8 cellular contexts compared by ENCODE assay signal in genomic region chr10:102419561-102420442, GRCh38. TPM values are rescaled to one million over a fixed set of nuclear protein-coding genes. Genes with fewer than 3 reads are reported as not detected.
DNase-seq lines count a peak whose midpoint lies in the region; ATAC-seq, FAIRE-seq and TF ChIP-seq lines count a peak whose summit lies in the region.

No MANE protein-coding gene starts in this region.

- H3K4me3 Mint-ChIP-seq in activated CD8-positive, alpha-beta T cell treated with anti-CD3 and anti-CD28 coated beads, Interleukin-2, amount 10 ng/mL, durations not matched to agents 7 days and 5 days, result peak overlapping the region; percentile 94

- peaks cover 32% of the 10 kb centered on the region for H3K23me2 ChIP-seq in H1 (ENCODE audit: low read depth, low read length)

- H3K36me3 Mint-ChIP-seq in activated CD8-positive, alpha-beta T cell treated with anti-CD3 and anti-CD28 coated beads, Interleukin-2, amount 10 ng/mL, durations not matched to agents 7 days and 5 days (ENCODE audit: low read depth), result peaks cover 12% of the 10 kb centered on the region

- TF ChIP-seq POLR2A in H1 (IDR thresholded peaks at IDR 0.05; ENCODE audit: control extremely low read depth in 1 of 2, low read depth in 2 of 2, low read length in 2 of 2) (no peak), stomach (IDR thresholded peaks at IDR 0.05) (no peak)

- peaks cover 42% of the 10 kb centered on the region for H3K4me1 Mint-ChIP-seq in activated CD8-positive, alpha-beta T cell treated with anti-CD3 and anti-CD28 coated beads, Interleukin-2, amount 10 ng/mL, durations not matched to agents 7 days and 5 days (ENCODE audit: low read depth)

- peak overlapping the region; percentile 81; the same call in 1 of the 2 replicates for H2BK5ac ChIP-seq in H1 (ENCODE audit: low read depth, low read length)

- peak overlapping the region; percentile 88 to 100 for H3K4me2 ChIP-seq in H1 (ENCODE audit: insufficient read depth in 1 of 2, low read depth in 2 of 2, low read length in 2 of 2)

- no peak overlapping the region for H4K5ac ChIP-seq in H1 (ENCODE audit: insufficient read length, low read depth, low read length)

- no peak overlapping the region for H2BK20ac ChIP-seq in H1 (ENCODE audit: low read length)

- peak overlapping the region; percentile 77 for H2AFZ ChIP-seq in H1 (ENCODE audit: low read length)

- no peak overlapping the region for H3K27ac ChIP-seq in H1 (ENCODE audit: low read depth, low read length)
- peak overlapping the region; percentile 93 to 98 (median 94) for H3K27ac ChIP-seq in stomach

- POLR2A ChIA-PET in activated CD8-positive, alpha-beta T cell treated with anti-CD3 and anti-CD28 coated beads, Interleukin-2, amount 10 ng/mL, durations not matched to agents 7 days and 5 days (lab: Charles Lee), result interaction anchor here (0.8 to 5.6 kb wide), 7 partner anchors 8 to 174 kb away, joined by 3 to 75 read pairs (median 5); partner anchors contain the start of genes C10orf95, CUEDC2, GBF1 and NFKB2
- POLR2A ChIA-PET in H1 (lab: Charles Lee; ENCODE audit: partially characterized antibody), result interaction anchor here (0.6 to 7.9 kb wide), 13 partner anchors 9 to 269 kb away, joined by 3 to 56 read pairs (median 23); partner anchors contain the start of genes C10orf95, CUEDC2 and NFKB2

- no peak overlapping the region for H2BK15ac ChIP-seq in H1 (ENCODE audit: low read length)

- 0 out of 8 replicates have a peak, but pooled peaks cover 0 to 3% (median 0%) of the 10 kb centered on the region in 4 experiments for H3K36me3 ChIP-seq in H1 (ENCODE audit: control insufficient read depth in 2 of 4, insufficient read depth in 4 of 4, low read length in 3 of 4)
- H3K36me3 ChIP-seq in mucosa of descending colon (ENCODE audit: low read depth), result no peaks in the 10 kb centered on the region
- peaks cover 0 to 19% (median 18%) of the 10 kb centered on the region in 4 donors for H3K36me3 ChIP-seq in stomach

- H4K8ac ChIP-seq in H1 (ENCODE audit: extremely low read depth, insufficient read depth, low read length), result no peak overlapping the region

- no peak for TF ChIP-seq RAD21 in H1 (IDR thresholded peaks at IDR 0.05 in 1 of 2, conservative IDR thresholded peaks at IDR 0.05 in 1 of 2; ENCODE audit: low read depth in 2 of 2, low read length in 2 of 2)

- no peaks in the 10 kb centered on the region for H3K9me3 ChIP-seq in H1 (ENCODE audit: insufficient read depth in 2 of 2, low read depth in 1 of 2, low read length in 1 of 2)
- H3K9me3 ChIP-seq in mucosa of descending colon, result no peaks in the 10 kb centered on the region
- no peaks in the 10 kb centered on the region for H3K9me3 ChIP-seq in stomach

- no peak overlapping the region for H3K14ac ChIP-seq in H1 (ENCODE audit: insufficient read length)

- H3K56ac ChIP-seq in H1 (replicated peaks; ENCODE audit: insufficient read length, low read depth, low read length), result peak overlapping the region; percentile 19

- ATAC-seq in GM21381 (IDR thresholded peaks at IDR 0.05; ENCODE audit: unreplicated experiment) (peak; percentile 22), mucosa of descending colon (no peak), GM21423 (IDR thresholded peaks at IDR 0.05; ENCODE audit: unreplicated experiment) (no peak)
- ATAC-seq in activated CD8-positive, alpha-beta T cell treated with anti-CD3 and anti-CD28 coated beads, Interleukin-2, amount 10 ng/mL, durations not matched to agents 7 days and 5 days, result peak; percentile 3

- H3K9ac ChIP-seq in H1 (replicated peaks in 1 of 4; ENCODE audit: extremely low read depth in 1 of 4, low read depth in 3 of 4, low read length in 3 of 4), result no peak overlapping the region; a peak in 2 of 7 replicates

- no peak for TF ChIP-seq CTCF in H1 (IDR thresholded peaks at IDR 0.05; ENCODE audit: control extremely low read depth in 1 of 3, insufficient read depth in 1 of 3, low read depth in 1 of 3, low read length in 3 of 3)
- TF ChIP-seq CTCF in mucosa of descending colon (IDR thresholded peaks at IDR 0.05), result no peak
- no peak for TF ChIP-seq CTCF in stomach (IDR thresholded peaks at IDR 0.05)

- no peak overlapping the region for H3K23ac ChIP-seq in H1 (ENCODE audit: insufficient read length)

- H2BK120ac ChIP-seq in H1 (replicated peaks; ENCODE audit: low read depth, low read length), result no peak overlapping the region

- H3K27me3 Mint-ChIP-seq in activated CD8-positive, alpha-beta T cell treated with anti-CD3 and anti-CD28 coated beads, Interleukin-2, amount 10 ng/mL, durations not matched to agents 7 days and 5 days (ENCODE audit: low read depth), result peaks cover 14% of the 10 kb centered on the region

- no peaks in the 10 kb centered on the region for H3K79me1 ChIP-seq in H1 (ENCODE audit: low read depth, low read length)

- no peak for FAIRE-seq in H1 (lab: Jason Lieb, UNC)

- H4K91ac ChIP-seq in H1 (replicated peaks; ENCODE audit: insufficient read length, low read length), result peak overlapping the region; percentile 5

- no peak overlapping the region for H2AK5ac ChIP-seq in H1 (ENCODE audit: low read depth, low read length)

- peak; percentile 82 for DNase-seq in 8988T
- peak; percentile 46 for DNase-seq in NCI-H446 treated with DMSO at 0.1 percent for 48 hours (lab: John Stamatoyannopoulos, UW)
- peak; percentile 82 for DNase-seq in activated CD8-positive, alpha-beta T cell treated with anti-CD3 and anti-CD28 coated beads, Interleukin-2, amount 10 ng/mL, durations not matched to agents 7 days and 5 days
- peak; percentile 50 to 98 for DNase-seq in H1 (ENCODE audit: low read depth in 1 of 2, low spot score in 2 of 2)
- DNase-seq in mucosa of descending colon, result peak; percentile 63 to 76 (median 76)
- DNase-seq in stomach, result peak; percentile 63

- CTCF ChIA-PET in activated CD8-positive, alpha-beta T cell treated with anti-CD3 and anti-CD28 coated beads, Interleukin-2, amount 10 ng/mL, durations not matched to agents 7 days and 5 days (lab: Charles Lee), result interaction anchor here (1.2 to 4.8 kb wide), 9 partner anchors 10 to 189 kb away, joined by 4 to 52 read pairs (median 8); partner anchors contain the start of genes CUEDC2 and NFKB2
- CTCF ChIA-PET in H1 (lab: Charles Lee; ENCODE audit: partially characterized antibody), result interaction anchor here (0.6 to 9.5 kb wide), 17 partner anchors 10 to 1676 kb away, joined by 3 to 78 read pairs (median 13); partner anchors contain the start of genes C10orf95 and CUEDC2

- H3K9me3 Mint-ChIP-seq in activated CD8-positive, alpha-beta T cell treated with anti-CD3 and anti-CD28 coated beads, Interleukin-2, amount 10 ng/mL, durations not matched to agents 7 days and 5 days (ENCODE audit: insufficient read depth), result no peaks in the 10 kb centered on the region

- H2BK12ac ChIP-seq in H1 (ENCODE audit: low read depth, low read length), result no peak overlapping the region

- TF ChIP-seq EP300 in H1 (IDR thresholded peaks at IDR 0.05; ENCODE audit: borderline replicate concordance in 1 of 2, low read depth in 2 of 2, low read length in 2 of 2), result no peak
- TF ChIP-seq EP300 in stomach (IDR thresholded peaks at IDR 0.05), result no peak

- intact Hi-C loops in mucosa of descending colon (cut with DNase I, micrococcal nuclease) (no loop called here), stomach (cut with DNase I; ENCODE audit: low total_unique reads) (no loop called here)

- H3K27ac Mint-ChIP-seq in activated CD8-positive, alpha-beta T cell treated with anti-CD3 and anti-CD28 coated beads, Interleukin-2, amount 10 ng/mL, durations not matched to agents 7 days and 5 days, result no peak overlapping the region

- H3K4me1 ChIP-seq in H1 (replicated peaks in 1 of 4; ENCODE audit: control insufficient read depth in 3 of 4, insufficient read depth in 4 of 4, low read length in 3 of 4), result peaks cover 0 to 25% (median 10%) of the 10 kb centered on the region in 4 experiments; a peak in 5 of 7 replicates
- H3K4me1 ChIP-seq in mucosa of descending colon (ENCODE audit: low read depth), result peaks cover 27% of the 10 kb centered on the region
- peaks cover 32 to 52% (median 47%) of the 10 kb centered on the region in 4 donors for H3K4me1 ChIP-seq in stomach

- H3K18ac ChIP-seq in H1 (ENCODE audit: extremely low read depth, low read length), result 0 out of 2 replicates have a peak overlapping the region, but pooled peaks have one; percentile 88

- WGBS in H1 (ENCODE audit: extremely low coverage in 1 of 2, insufficient coverage in 1 of 2, insufficient read length in 1 of 2, insufficient replicate concordance in 2 of 2, low coverage in 1 of 2, low lambda C conversion rate in 2 of 2, missing lambda C conversion rate in 1 of 2), 2 experiments, result 2% methylated on average over 25 of the region's 57 CpGs; no CpG with 5 or more reads in 1 of the 2 experiments
- WGBS in stomach, 5 donors, result 0 to 2% (median 1%) methylated on average over 52 to 57 of the region's 57 CpGs

- H3K27me3 ChIP-seq in H1 (replicated peaks in 1 of 4; ENCODE audit: control insufficient read depth in 3 of 4, extremely low read depth in 1 of 4, insufficient read depth in 3 of 4, low read length in 3 of 4) (no peaks in the 10 kb centered on the region), stomach (peaks cover 2 to 49% (median 44%) of the 10 kb centered on the region in 3 donors)

- H3K4me3 ChIP-seq in H1 (ENCODE audit: extremely low read depth in 1 of 4, insufficient read depth in 2 of 4, low read depth in 3 of 4, low read length in 4 of 4) (peak overlapping the region; percentile 74 to 92 (median 80)), mucosa of descending colon (no peak overlapping the region), stomach (peak overlapping the region; percentile 79 to 96 (median 91))

- peaks cover 3 to 9% of the 10 kb centered on the region in 2 experiments for H4K20me1 ChIP-seq in H1 (replicated peaks in 1 of 2; ENCODE audit: control insufficient read depth in 1 of 2, insufficient read depth in 2 of 2, low read length in 2 of 2)

- H3K4ac ChIP-seq in H1 (replicated peaks; ENCODE audit: insufficient read length, low read depth, low read length), result peak overlapping the region; percentile 50

- no peaks in the 10 kb centered on the region for H3K79me2 ChIP-seq in H1 (ENCODE audit: control insufficient read depth in 1 of 2, insufficient read depth in 2 of 2, low read length in 2 of 2)

RNA-seq across cellular contexts. Expression of gene FBXL15, which starts 0.8 kb away (rescaled TPM):
- total RNA-seq in activated CD8-positive, alpha-beta T cell treated with anti-CD3 and anti-CD28 coated beads, Interleukin-2, amount 10 ng/mL, durations not matched to agents 7 days and 5 days, result 10 to 100 TPM; 12.7 to 13.8 TPM
- total RNA-seq in H1 (2021; fragmentation: NEBNext Ultra II Directional; extraction: Animal tissue kit (Norgen Biotek cat#: 25700)), result 11.3 and 15.4 TPM in 2 replicates
- polyA plus RNA-seq in H1 (2011; rRNA removed) (22.6 and 29.2 TPM in 2 replicates), stomach (10 to 100 TPM; 19.2 to 21.4 (median 20.4) TPM)
- polyA plus RNA-seq in H1 (2011; cell fraction: cytosol; rRNA removed), result 24.4 TPM
- polyA plus RNA-seq in H1 (2011; cell fraction: nucleus; rRNA removed), result 29.1 TPM
- 6.3 to 17.2 TPM (median 16.5 TPM) in 4 replicates for polyA plus RNA-seq in H1 (2012, experiment 1 of 2)
- 12.9 TPM for polyA plus RNA-seq in H1 (2012, experiment 2 of 2)
- polyA plus RNA-seq in H1 (2013, experiment 1 of 2), result 8.9 TPM
- polyA plus RNA-seq in H1 (2013, experiment 2 of 2), result 8.0 TPM
- 1.7 and 1.8 TPM in 2 replicates for polyA minus RNA-seq in H1 (2011; rRNA and poly(A)+ RNA removed)
- polyA minus RNA-seq in H1 (2011; cell fraction: cytosol; rRNA and poly(A)+ RNA removed), result 9.8 TPM
- 9.6 TPM for polyA minus RNA-seq in H1 (2011; cell fraction: nucleus; rRNA and poly(A)+ RNA removed)
- total RNA-seq in mucosa of descending colon (10 to 100 TPM; 18.3 to 27.7 (median 20.5) TPM), stomach (100 to 1,000 TPM in 1 of 5 donors, 10 to 100 TPM in 2, 1 to 10 TPM in 2; 3.5 to 315 (median 15.6) TPM)

RNA-seq across cellular contexts. Expression of gene PSD, which starts 1.2 kb away (rescaled TPM):
- 1 to 10 TPM in 1 of 2 experiments, under 1 TPM in 1; 0.92 to 1.6 TPM for total RNA-seq in activated CD8-positive, alpha-beta T cell treated with anti-CD3 and anti-CD28 coated beads, Interleukin-2, amount 10 ng/mL, durations not matched to agents 7 days and 5 days
- total RNA-seq in H1 (2021; fragmentation: NEBNext Ultra II Directional; extraction: Animal tissue kit (Norgen Biotek cat#: 25700)), result 5.6 and 6.0 TPM in 2 replicates
- 5.4 and 8.0 TPM in 2 replicates for polyA plus RNA-seq in H1 (2011; rRNA removed)
- polyA plus RNA-seq in H1 (2011; cell fraction: cytosol; rRNA removed), result 6.0 TPM
- polyA plus RNA-seq in H1 (2011; cell fraction: nucleus; rRNA removed), result 30.7 TPM
- 5.8 to 8.4 TPM (median 7.1 TPM) in 4 replicates for polyA plus RNA-seq in H1 (2012, experiment 1 of 2)
- 4.3 TPM for polyA plus RNA-seq in H1 (2012, experiment 2 of 2)
- 4.1 TPM for polyA plus RNA-seq in H1 (2013, experiment 1 of 2)
- 2.9 TPM for polyA plus RNA-seq in H1 (2013, experiment 2 of 2)
- 2.6 and 3.0 TPM in 2 replicates for polyA minus RNA-seq in H1 (2011; rRNA and poly(A)+ RNA removed)
- 2.9 TPM for polyA minus RNA-seq in H1 (2011; cell fraction: cytosol; rRNA and poly(A)+ RNA removed)
- 9.0 TPM for polyA minus RNA-seq in H1 (2011; cell fraction: nucleus; rRNA and poly(A)+ RNA removed)
- 100 to 1,000 TPM in 1 of 3 donors, 10 to 100 TPM in 1, 1 to 10 TPM in 1; 8.2 to 228 (median 11.4) TPM for total RNA-seq in mucosa of descending colon
- total RNA-seq in stomach, result 10 to 100 TPM; 24.5 to 74.7 (median 24.6) TPM
- polyA plus RNA-seq in stomach, result 10 to 100 TPM in 1 of 3 donors, 1 to 10 TPM in 2; 2.2 to 10.4 (median 2.3) TPM

RNA-seq across cellular contexts. Expression of gene CUEDC2, which starts 12.6 kb away (rescaled TPM):
- 10 to 100 TPM; 71.7 to 77.6 TPM for total RNA-seq in activated CD8-positive, alpha-beta T cell treated with anti-CD3 and anti-CD28 coated beads, Interleukin-2, amount 10 ng/mL, durations not matched to agents 7 days and 5 days
- total RNA-seq in H1 (2021; fragmentation: NEBNext Ultra II Directional; extraction: Animal tissue kit (Norgen Biotek cat#: 25700)), result 41.7 and 43.6 TPM in 2 replicates
- polyA plus RNA-seq in H1 (2011; rRNA removed) (55.2 and 66.7 TPM in 2 replicates), stomach (10 to 100 TPM; 48.6 to 59.2 (median 49.2) TPM)
- polyA plus RNA-seq in H1 (2011; cell fraction: cytosol; rRNA removed), result 64.7 TPM
- polyA plus RNA-seq in H1 (2011; cell fraction: nucleus; rRNA removed), result 85.7 TPM
- polyA plus RNA-seq in H1 (2012, experiment 1 of 2), result 34.9 to 55.7 TPM (median 49.6 TPM) in 4 replicates
- 50.4 TPM for polyA plus RNA-seq in H1 (2012, experiment 2 of 2)
- 59.5 TPM for polyA plus RNA-seq in H1 (2013, experiment 1 of 2)
- 62.0 TPM for polyA plus RNA-seq in H1 (2013, experiment 2 of 2)
- polyA minus RNA-seq in H1 (2011; rRNA and poly(A)+ RNA removed), result 15.2 and 16.5 TPM in 2 replicates
- polyA minus RNA-seq in H1 (2011; cell fraction: cytosol; rRNA and poly(A)+ RNA removed), result 25.0 TPM
- polyA minus RNA-seq in H1 (2011; cell fraction: nucleus; rRNA and poly(A)+ RNA removed), result 17.6 TPM
- total RNA-seq in mucosa of descending colon (10 to 100 TPM; 26.6 to 51.9 (median 29.2) TPM), stomach (100 to 1,000 TPM in 1 of 5 donors, 10 to 100 TPM in 4; 15.9 to 145 (median 31.8) TPM)

RNA-seq across cellular contexts. Expression of gene NFKB2, which starts 24.3 kb away (rescaled TPM):
- 10 to 100 TPM; 52.7 to 56.6 TPM for total RNA-seq in activated CD8-positive, alpha-beta T cell treated with anti-CD3 and anti-CD28 coated beads, Interleukin-2, amount 10 ng/mL, durations not matched to agents 7 days and 5 days
- total RNA-seq in H1 (2021; fragmentation: NEBNext Ultra II Directional; extraction: Animal tissue kit (Norgen Biotek cat#: 25700)), result 18.7 and 20.4 TPM in 2 replicates
- 31.4 and 34.5 TPM in 2 replicates for polyA plus RNA-seq in H1 (2011; rRNA removed)
- 26.8 TPM for polyA plus RNA-seq in H1 (2011; cell fraction: cytosol; rRNA removed)
- polyA plus RNA-seq in H1 (2011; cell fraction: nucleus; rRNA removed), result 78.0 TPM
- 25.2 to 41.2 TPM (median 38.4 TPM) in 4 replicates for polyA plus RNA-seq in H1 (2012, experiment 1 of 2)
- 27.3 TPM for polyA plus RNA-seq in H1 (2012, experiment 2 of 2)
- polyA plus RNA-seq in H1 (2013, experiment 1 of 2), result 7.1 TPM
- polyA plus RNA-seq in H1 (2013, experiment 2 of 2), result 5.6 TPM
- 13.4 and 14.3 TPM in 2 replicates for polyA minus RNA-seq in H1 (2011; rRNA and poly(A)+ RNA removed)
- 20.0 TPM for polyA minus RNA-seq in H1 (2011; cell fraction: cytosol; rRNA and poly(A)+ RNA removed)
- 18.3 TPM for polyA minus RNA-seq in H1 (2011; cell fraction: nucleus; rRNA and poly(A)+ RNA removed)
- 10 to 100 TPM; 26.9 to 72.2 (median 29.0) TPM for total RNA-seq in mucosa of descending colon
- 10 to 100 TPM in 4 of 5 donors, 1 to 10 TPM in 1; 9.7 to 84.0 (median 26.7) TPM for total RNA-seq in stomach
- polyA plus RNA-seq in stomach, result 10 to 100 TPM; 19.2 to 25.6 (median 20.0) TPM

RNA-seq across cellular contexts. Expression of gene C10orf95, which starts 31.5 kb away (rescaled TPM):
- under 1 TPM in 1 of 2 experiments, not detected in 1; 0.32 TPM for total RNA-seq in activated CD8-positive, alpha-beta T cell treated with anti-CD3 and anti-CD28 coated beads, Interleukin-2, amount 10 ng/mL, durations not matched to agents 7 days and 5 days
- 0.34 and 0.44 TPM in 2 replicates for total RNA-seq in H1 (2021; fragmentation: NEBNext Ultra II Directional; extraction: Animal tissue kit (Norgen Biotek cat#: 25700))
- polyA plus RNA-seq in H1 (2011; rRNA removed), result 0.48 and 0.80 TPM in 2 replicates
- polyA plus RNA-seq in H1 (2011; cell fraction: cytosol; rRNA removed), result 0.41 TPM
- polyA plus RNA-seq in H1 (2011; cell fraction: nucleus; rRNA removed), result 0.40 TPM
- polyA plus RNA-seq in H1 (2012, experiment 1 of 2), result 1.8 to 2.5 TPM (median 2.2 TPM) in 4 replicates
- polyA plus RNA-seq in H1 (2012, experiment 2 of 2), result 0.34 TPM
- 0.32 TPM for polyA plus RNA-seq in H1 (2013, experiment 1 of 2)
- 0.35 TPM for polyA plus RNA-seq in H1 (2013, experiment 2 of 2)
- 0.49 and 0.76 TPM in 2 replicates for polyA minus RNA-seq in H1 (2011; rRNA and poly(A)+ RNA removed)
- not detected for polyA minus RNA-seq in H1 (2011; cell fraction: cytosol; rRNA and poly(A)+ RNA removed)
- polyA minus RNA-seq in H1 (2011; cell fraction: nucleus; rRNA and poly(A)+ RNA removed), result not detected
- 1 to 10 TPM in 2 of 3 donors, under 1 TPM in 1; 0.41 to 2.3 (median 2.0) TPM for total RNA-seq in mucosa of descending colon
- total RNA-seq in stomach, result 1 to 10 TPM in 1 of 5 donors, not detected in 4; 8.0 TPM
- under 1 TPM; 0.46 to 0.62 (median 0.53) TPM for polyA plus RNA-seq in stomach

Comparison
In these comparisons a context has a peak if more than half of its experiments do, and no peak if none do; other contexts are left out.
1. ATAC-seq: peak in GM21381 (single experiment) and activated CD8-positive, alpha-beta T cell treated with anti-CD3 and anti-CD28 coated beads, Interleukin-2, amount 10 ng/mL, durations not matched to agents 7 days and 5 days (single experiment); none in mucosa of descending colon (single experiment) and GM21423 (single experiment).
2. Peak in every context shown above with its lines, with median percentiles within 50 percentile points of each other: DNase-seq.